ENCODE assay signal across 1 cellular context in genomic region chr3:131072845-131073244, GRCh38.
TF ChIP-seq lines count a peak whose summit lies in the region.

No MANE protein-coding gene starts in this region.

TF ChIP-seq in HepG2, 621 proteins besides CTCF, POLR2A, EP300 and RAD21:
- TF ChIP-seq, protein P1, sequence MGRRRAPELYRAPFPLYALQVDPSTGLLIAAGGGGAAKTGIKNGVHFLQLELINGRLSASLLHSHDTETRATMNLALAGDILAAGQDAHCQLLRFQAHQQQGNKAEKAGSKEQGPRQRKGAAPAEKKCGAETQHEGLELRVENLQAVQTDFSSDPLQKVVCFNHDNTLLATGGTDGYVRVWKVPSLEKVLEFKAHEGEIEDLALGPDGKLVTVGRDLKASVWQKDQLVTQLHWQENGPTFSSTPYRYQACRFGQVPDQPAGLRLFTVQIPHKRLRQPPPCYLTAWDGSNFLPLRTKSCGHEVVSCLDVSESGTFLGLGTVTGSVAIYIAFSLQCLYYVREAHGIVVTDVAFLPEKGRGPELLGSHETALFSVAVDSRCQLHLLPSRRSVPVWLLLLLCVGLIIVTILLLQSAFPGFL (CRISPR knock-in tag; IDR thresholded peaks at IDR 0.05), result no peak
- TF ChIP-seq NR1H2 (CRISPR knock-in tag; IDR thresholded peaks at IDR 0.05; ENCODE audit: borderline replicate concordance, low read depth) (no peak), POLR2AphosphoS2 (IDR thresholded peaks at IDR 0.05; ENCODE audit: low read depth, low read length) (no peak), MTF1 (CRISPR knock-in tag; IDR thresholded peaks at IDR 0.05) (no peak), HMG20B (CRISPR knock-in tag; conservative IDR thresholded peaks at IDR 0.05) (no peak), HOXA7 (CRISPR knock-in tag; IDR thresholded peaks at IDR 0.05) (no peak), DNMT3B (CRISPR knock-in tag; conservative IDR thresholded peaks at IDR 0.05) (no peak), ZBTB7B (CRISPR knock-in tag; IDR thresholded peaks at IDR 0.05) (no peak), MIXL1 (CRISPR knock-in tag; IDR thresholded peaks at IDR 0.05) (no peak), ZNF160 (CRISPR knock-in tag; IDR thresholded peaks at IDR 0.05) (no peak), BRD4 (CRISPR knock-in tag; IDR thresholded peaks at IDR 0.05) (no peak), ZZZ3 (CRISPR knock-in tag; IDR thresholded peaks at IDR 0.05; ENCODE audit: borderline replicate concordance) (no peak), ZNF569 (CRISPR knock-in tag; IDR thresholded peaks at IDR 0.05; ENCODE audit: borderline replicate concordance) (no peak), ZC3H13 (CRISPR knock-in tag; IDR thresholded peaks at IDR 0.05) (no peak), ETS1 (CRISPR knock-in tag; IDR thresholded peaks at IDR 0.05) (no peak), ZNF260 (CRISPR knock-in tag; IDR thresholded peaks at IDR 0.05; ENCODE audit: borderline replicate concordance, low read depth) (no peak), XBP1 (CRISPR knock-in tag; IDR thresholded peaks at IDR 0.05) (no peak)
- TF ChIP-seq, protein P2, sequence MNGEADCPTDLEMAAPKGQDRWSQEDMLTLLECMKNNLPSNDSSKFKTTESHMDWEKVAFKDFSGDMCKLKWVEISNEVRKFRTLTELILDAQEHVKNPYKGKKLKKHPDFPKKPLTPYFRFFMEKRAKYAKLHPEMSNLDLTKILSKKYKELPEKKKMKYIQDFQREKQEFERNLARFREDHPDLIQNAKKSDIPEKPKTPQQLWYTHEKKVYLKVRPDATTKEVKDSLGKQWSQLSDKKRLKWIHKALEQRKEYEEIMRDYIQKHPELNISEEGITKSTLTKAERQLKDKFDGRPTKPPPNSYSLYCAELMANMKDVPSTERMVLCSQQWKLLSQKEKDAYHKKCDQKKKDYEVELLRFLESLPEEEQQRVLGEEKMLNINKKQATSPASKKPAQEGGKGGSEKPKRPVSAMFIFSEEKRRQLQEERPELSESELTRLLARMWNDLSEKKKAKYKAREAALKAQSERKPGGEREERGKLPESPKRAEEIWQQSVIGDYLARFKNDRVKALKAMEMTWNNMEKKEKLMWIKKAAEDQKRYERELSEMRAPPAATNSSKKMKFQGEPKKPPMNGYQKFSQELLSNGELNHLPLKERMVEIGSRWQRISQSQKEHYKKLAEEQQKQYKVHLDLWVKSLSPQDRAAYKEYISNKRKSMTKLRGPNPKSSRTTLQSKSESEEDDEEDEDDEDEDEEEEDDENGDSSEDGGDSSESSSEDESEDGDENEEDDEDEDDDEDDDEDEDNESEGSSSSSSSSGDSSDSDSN (CRISPR knock-in tag; IDR thresholded peaks at IDR 0.05), result no peak
- TF ChIP-seq, protein P3, sequence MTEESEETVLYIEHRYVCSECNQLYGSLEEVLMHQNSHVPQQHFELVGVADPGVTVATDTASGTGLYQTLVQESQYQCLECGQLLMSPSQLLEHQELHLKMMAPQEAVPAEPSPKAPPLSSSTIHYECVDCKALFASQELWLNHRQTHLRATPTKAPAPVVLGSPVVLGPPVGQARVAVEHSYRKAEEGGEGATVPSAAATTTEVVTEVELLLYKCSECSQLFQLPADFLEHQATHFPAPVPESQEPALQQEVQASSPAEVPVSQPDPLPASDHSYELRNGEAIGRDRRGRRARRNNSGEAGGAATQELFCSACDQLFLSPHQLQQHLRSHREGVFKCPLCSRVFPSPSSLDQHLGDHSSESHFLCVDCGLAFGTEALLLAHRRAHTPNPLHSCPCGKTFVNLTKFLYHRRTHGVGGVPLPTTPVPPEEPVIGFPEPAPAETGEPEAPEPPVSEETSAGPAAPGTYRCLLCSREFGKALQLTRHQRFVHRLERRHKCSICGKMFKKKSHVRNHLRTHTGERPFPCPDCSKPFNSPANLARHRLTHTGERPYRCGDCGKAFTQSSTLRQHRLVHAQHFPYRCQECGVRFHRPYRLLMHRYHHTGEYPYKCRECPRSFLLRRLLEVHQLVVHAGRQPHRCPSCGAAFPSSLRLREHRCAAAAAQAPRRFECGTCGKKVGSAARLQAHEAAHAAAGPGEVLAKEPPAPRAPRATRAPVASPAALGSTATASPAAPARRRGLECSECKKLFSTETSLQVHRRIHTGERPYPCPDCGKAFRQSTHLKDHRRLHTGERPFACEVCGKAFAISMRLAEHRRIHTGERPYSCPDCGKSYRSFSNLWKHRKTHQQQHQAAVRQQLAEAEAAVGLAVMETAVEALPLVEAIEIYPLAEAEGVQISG (CRISPR knock-in tag; IDR thresholded peaks at IDR 0.05), result no peak
- TF ChIP-seq, protein P4, sequence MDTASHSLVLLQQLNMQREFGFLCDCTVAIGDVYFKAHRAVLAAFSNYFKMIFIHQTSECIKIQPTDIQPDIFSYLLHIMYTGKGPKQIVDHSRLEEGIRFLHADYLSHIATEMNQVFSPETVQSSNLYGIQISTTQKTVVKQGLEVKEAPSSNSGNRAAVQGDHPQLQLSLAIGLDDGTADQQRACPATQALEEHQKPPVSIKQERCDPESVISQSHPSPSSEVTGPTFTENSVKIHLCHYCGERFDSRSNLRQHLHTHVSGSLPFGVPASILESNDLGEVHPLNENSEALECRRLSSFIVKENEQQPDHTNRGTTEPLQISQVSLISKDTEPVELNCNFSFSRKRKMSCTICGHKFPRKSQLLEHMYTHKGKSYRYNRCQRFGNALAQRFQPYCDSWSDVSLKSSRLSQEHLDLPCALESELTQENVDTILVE (CRISPR knock-in tag; IDR thresholded peaks at IDR 0.05), result no peak
TF ChIP-seq in HepG2: peak in this region for 0.
